1 cellular context compared by ENCODE assay signal in the genomic region with DNA sequence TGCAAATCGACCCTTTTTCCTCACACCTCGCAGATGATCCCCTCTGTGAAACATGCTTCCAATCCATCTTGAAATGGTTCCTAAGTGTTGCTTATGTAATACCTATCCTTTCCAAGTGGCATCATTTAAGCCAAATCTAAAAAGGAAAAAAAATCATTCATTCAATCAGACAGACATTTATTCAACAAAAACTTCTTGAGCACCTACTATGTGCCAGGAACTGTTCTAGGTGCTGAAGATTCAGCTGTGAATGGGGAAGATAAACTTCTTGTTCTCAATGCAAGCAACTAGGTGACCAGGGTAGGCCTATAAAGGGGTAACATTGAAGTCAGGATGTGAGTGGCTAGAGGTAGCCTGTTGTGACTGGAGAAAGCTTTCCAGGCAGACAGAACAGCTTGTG.
TF ChIP-seq lines count a peak whose summit lies in the region.

No MANE protein-coding gene starts in this region.

TF ChIP-seq in GM23338, 12 proteins besides CTCF, POLR2A, EP300 and RAD21:
- TF ChIP-seq REST (IDR thresholded peaks at IDR 0.05; ENCODE audit: unreplicated experiment): peak; percentile 44
- TF ChIP-seq NANOG (IDR thresholded peaks at IDR 0.05; ENCODE audit: borderline replicate concordance): no peak
